Comparison of ENCODE assay signal across 2 cellular contexts in genomic region chr14:100726812-100727564, GRCh38.
TF ChIP-seq lines count a peak whose summit lies in the region.

Gene DLK1, plus strand, starts transcription at chr14:100726892. Its CDS starts 177 bp downstream, at chr14:100727069.

TF ChIP-seq in SK-N-SH, 30 proteins besides CTCF, POLR2A, EP300 and RAD21 (continued from another document):
- no peak for TF ChIP-seq REST (IDR thresholded peaks at IDR 0.05; ENCODE audit: low read depth, low read length)
- TF ChIP-seq SMC3 (IDR thresholded peaks at IDR 0.05; ENCODE audit: low read depth, low read length): no peak
- no peak for TF ChIP-seq RFX5 (IDR thresholded peaks at IDR 0.05; ENCODE audit: low read length)
- no peak for TF ChIP-seq SIN3A (IDR thresholded peaks at IDR 0.05; ENCODE audit: borderline replicate concordance, low read depth, low read length)
- TF ChIP-seq EZH2phosphoT487 (IDR thresholded peaks at IDR 0.05; ENCODE audit: borderline replicate concordance, low read depth): no peak

TF ChIP-seq in SK-N-SH treated with all-trans-retinoic acid at 6 μM for 48 hours, 23 proteins besides CTCF, POLR2A, EP300 and RAD21 (continued from another document):
- no peak for TF ChIP-seq PPARA (CRISPR knock-in tag; IDR thresholded peaks at IDR 0.05; ENCODE audit: borderline replicate concordance)
- no peak for TF ChIP-seq TSHZ2 (CRISPR knock-in tag; IDR thresholded peaks at IDR 0.05)
- TF ChIP-seq GLIS3 (CRISPR knock-in tag; IDR thresholded peaks at IDR 0.05): no peak
- no peak for TF ChIP-seq TOX (CRISPR knock-in tag; IDR thresholded peaks at IDR 0.05; ENCODE audit: borderline replicate concordance)
- no peak for TF ChIP-seq PATZ1 (CRISPR knock-in tag; IDR thresholded peaks at IDR 0.05; ENCODE audit: borderline replicate concordance)
- no peak for TF ChIP-seq ARNTL (CRISPR knock-in tag; IDR thresholded peaks at IDR 0.05; ENCODE audit: borderline replicate concordance, low read depth)
- no peak for TF ChIP-seq SNAI2 (CRISPR knock-in tag; IDR thresholded peaks at IDR 0.05)
